18 cellular contexts compared by ENCODE assay signal in genomic region chr3:10160925-10161324, GRCh38. TPM values are rescaled to one million over a fixed set of nuclear protein-coding genes. Genes with fewer than 3 reads are reported as not detected.
DNase-seq lines count a peak whose midpoint lies in the region; TF ChIP-seq lines count a peak whose summit lies in the region.
"Had no signal": no experiment of that assay in that cellular context is flagged by ENCODE, and none has a peak within 500 bp of the region (broad histone marks: within the 10 kb centered on the region; RNA-seq: fewer than 3 reads in every experiment).

No MANE protein-coding gene starts in this region.

- H3K36me3 ChIP-seq in DOHH2 (ENCODE audit: control insufficient read depth, low read length): no peaks in the 10 kb centered on the region; the same call in 1 of the 2 replicates
- no peaks in the 10 kb centered on the region for H3K36me3 ChIP-seq in Loucy (ENCODE audit: insufficient read depth, low read length)
- no peaks in the 10 kb centered on the region for H3K36me3 ChIP-seq in left ventricle myocardium inferior

- H3K36me3 Mint-ChIP-seq in brain (no peaks in the 10 kb centered on the region), nephron (ENCODE audit: low read depth) (no peaks in the 10 kb centered on the region)
- H3K36me3 Mint-ChIP-seq: CD4-positive, alpha-beta memory T cell had no signal

- H3K27me3 ChIP-seq in DOHH2 (ENCODE audit: control insufficient read depth, low read length) (no peaks in the 10 kb centered on the region), Loucy (ENCODE audit: insufficient read depth, low read length, poor library complexity, severe bottlenecking) (no peaks in the 10 kb centered on the region), left ventricle myocardium inferior (ENCODE audit: low read depth) (no peaks in the 10 kb centered on the region)
- H3K27me3 ChIP-seq: SJSA1 had no signal

- no peak overlapping the region for H3K27ac ChIP-seq in DOHH2 (ENCODE audit: low read depth, low read length)
- no peak overlapping the region for H3K27ac ChIP-seq in left ventricle myocardium inferior (replicated peaks)
- H3K27ac ChIP-seq: SJSA1 had no signal

- H2AFZ ChIP-seq in Loucy (ENCODE audit: low read length): no peak overlapping the region

- no peak for DNase-seq in left ventricle myocardium inferior
- DNase-seq in H4 (ENCODE audit: low spot score): no peak
- no peak for DNase-seq in activated T-cell treated with anti-CD3 and anti-CD28 coated beads, Interleukin-2, amount 50 U/mL, for 48 hours
- DNase-seq: Calu3; CD4-positive, alpha-beta memory T cell; DMS79; GDM1; HCEC 1CT; NCI-H1417; NCI-H187 treated with DMSO at 0.1 percent for 48 hours; NCI-H446 had no signal

- peaks cover 13% of the 10 kb centered on the region for H3K4me1 Mint-ChIP-seq in brain
- H3K4me1 Mint-ChIP-seq in nephron: peaks cover 11% of the 10 kb centered on the region

- H3K27me3 Mint-ChIP-seq in brain (peaks cover 14% of the 10 kb centered on the region), nephron (ENCODE audit: low read depth) (no peaks in the 10 kb centered on the region)
- H3K27me3 Mint-ChIP-seq: CD4-positive, alpha-beta memory T cell; IgD-negative memory B cell had no signal

- H3K27ac Mint-ChIP-seq in brain (peak overlapping the region in 4 of 5 experiments; percentile 14 to 85 (median 42)), nephron (peak overlapping the region in 2 of 3 experiments; percentile 31 to 52)
- H3K27ac Mint-ChIP-seq: IgD-negative memory B cell had no signal

- H3K9me3 ChIP-seq in DOHH2 (ENCODE audit: control insufficient read depth, insufficient read depth, low read length) (no peaks in the 10 kb centered on the region), Loucy (ENCODE audit: insufficient read depth, low read depth, low read length) (no peaks in the 10 kb centered on the region), left ventricle myocardium inferior (replicated peaks) (no peaks in the 10 kb centered on the region)
- H3K9me3 ChIP-seq: SJSA1 had no signal

- H3K4me3 Mint-ChIP-seq in brain: no peak overlapping the region
- H3K4me3 Mint-ChIP-seq in nephron: no peak overlapping the region
- H3K4me3 Mint-ChIP-seq: CD4-positive, alpha-beta memory T cell; IgD-negative memory B cell had no signal

- no peaks in the 10 kb centered on the region for H3K9me2 ChIP-seq in DOHH2 (replicated peaks; ENCODE audit: control insufficient read depth, low read length)
- no peaks in the 10 kb centered on the region for H3K9me2 ChIP-seq in Loucy (replicated peaks; ENCODE audit: low read depth, low read length)

- TF ChIP-seq CTCF in DOHH2 (IDR thresholded peaks at IDR 0.05; ENCODE audit: low read depth, low read length, poor library complexity, severe bottlenecking): peak; percentile 30
- peak; percentile 25; the same call in 1 of the 2 replicates for TF ChIP-seq CTCF in Loucy (conservative IDR thresholded peaks at IDR 0.05; ENCODE audit: low read length)
- TF ChIP-seq CTCF in brain (conservative IDR thresholded peaks at IDR 0.05): no peak
- no peak for TF ChIP-seq CTCF in nephron (IDR thresholded peaks at IDR 0.05; ENCODE audit: unreplicated experiment in 3 of 3)
- no peak for TF ChIP-seq CTCF in left ventricle myocardium inferior (IDR thresholded peaks at IDR 0.05; ENCODE audit: borderline replicate concordance)

- H4K20me1 ChIP-seq in DOHH2 (ENCODE audit: control insufficient read depth, insufficient read depth, low read depth, low read length): no peaks in the 10 kb centered on the region
- no peaks in the 10 kb centered on the region for H4K20me1 ChIP-seq in Loucy (ENCODE audit: insufficient read depth, low read length, poor library complexity, severe bottlenecking)

- H3K79me2 ChIP-seq in DOHH2 (ENCODE audit: control insufficient read depth, low read length) (peaks cover 11% of the 10 kb centered on the region), Loucy (ENCODE audit: insufficient read depth, low read length) (no peaks in the 10 kb centered on the region)

- H3K9me3 Mint-ChIP-seq in brain (peaks cover 0 to 2% (median 0%) of the 10 kb centered on the region in 5 experiments), nephron (no peaks in the 10 kb centered on the region)
- H3K9me3 Mint-ChIP-seq: CD4-positive, alpha-beta memory T cell; IgD-negative memory B cell had no signal

- H3K4me1 ChIP-seq in DOHH2 (ENCODE audit: control insufficient read depth, low read length) (peaks cover 9% of the 10 kb centered on the region), Loucy (ENCODE audit: insufficient read depth, low read length, poor library complexity, severe bottlenecking) (peaks cover 4% of the 10 kb centered on the region), left ventricle myocardium inferior (peaks cover 13% of the 10 kb centered on the region)

- H3K4me2 ChIP-seq in DOHH2 (ENCODE audit: low read length) (no peak overlapping the region), Loucy (ENCODE audit: low read depth, low read length, poor library complexity, severe bottlenecking) (no peak overlapping the region)

- intact Hi-C loops in left ventricle myocardium inferior (cut with micrococcal nuclease): no loop called here

- H3K4me3 ChIP-seq in DOHH2 (ENCODE audit: low read length): no peak overlapping the region
- H3K4me3 ChIP-seq in Loucy (ENCODE audit: low read length, poor library complexity, severe bottlenecking): no peak overlapping the region
- H3K4me3 ChIP-seq in left ventricle myocardium inferior: no peak overlapping the region
- H3K4me3 ChIP-seq: SJSA1 had no signal

- H3F3A ChIP-seq in DOHH2 (ENCODE audit: control insufficient read depth, insufficient read depth) (peaks cover 9% of the 10 kb centered on the region), Loucy (ENCODE audit: low read depth) (no peaks in the 10 kb centered on the region)

- H3K9ac ChIP-seq in Loucy (ENCODE audit: low read depth, low read length, poor library complexity, severe bottlenecking): no peak overlapping the region

RNA-seq across cellular contexts. Expression of gene IRAK2, which starts 3.8 kb away (rescaled TPM):
- 1.4 TPM for polyA plus RNA-seq in brain (ENCODE audit: insufficient read depth, low read depth, low replicate concordance)
- total RNA-seq in left ventricle myocardium inferior: 2.0 TPM
- total RNA-seq in H4 (2014; rRNA removed; shearing (Covaris generic)): 1.1 and 1.3 TPM in 2 replicates

RNA-seq across cellular contexts. Expression of gene VHL, which starts 19.3 kb away (rescaled TPM):
- polyA plus RNA-seq in brain (ENCODE audit: insufficient read depth, low read depth, low replicate concordance): 23.4 TPM
- total RNA-seq in left ventricle myocardium inferior: 11.5 TPM
- total RNA-seq in H4 (2014; rRNA removed; shearing (Covaris generic)): 21.3 and 22.6 TPM in 2 replicates

RNA-seq across cellular contexts. Expression of gene BRK1, which starts 45.5 kb away (rescaled TPM):
- 138 TPM for polyA plus RNA-seq in brain (ENCODE audit: insufficient read depth, low read depth, low replicate concordance)
- 99.0 TPM for total RNA-seq in left ventricle myocardium inferior
- total RNA-seq in H4 (2014; rRNA removed; shearing (Covaris generic)): 121 and 179 TPM in 2 replicates

RNA-seq across cellular contexts. Expression of gene FANCD2OS, which starts 52.9 kb away (rescaled TPM):
- not detected for polyA plus RNA-seq in brain (ENCODE audit: insufficient read depth, low read depth, low replicate concordance)
- total RNA-seq in left ventricle myocardium inferior: not detected
- not detected in 2 replicates for total RNA-seq in H4 (2014; rRNA removed; shearing (Covaris generic))
- total RNA-seq: Calu3; CD4-positive, alpha-beta memory T cell; HT1080; SJSA1 had no signal
- polyA plus RNA-seq: CD4-positive, alpha-beta memory T cell; IgD-negative memory B cell had no signal

Comparison
In these comparisons a context has a peak if more than half of its experiments do, and no peak if none do; other contexts are left out.
1. CTCF ChIP-seq: peak in DOHH2 (single experiment) and Loucy (single experiment); none in brain (0 of 2), nephron (0 of 3) and left ventricle myocardium inferior (single experiment).